Comparison of ENCODE assay signal across 8 cellular contexts in genomic region chr6:136317023-136317649, GRCh38. TPM values are rescaled to one million over a fixed set of nuclear protein-coding genes. Genes with fewer than 3 reads are reported as not detected.
DNase-seq lines count a peak whose midpoint lies in the region; ATAC-seq, FAIRE-seq and TF ChIP-seq lines count a peak whose summit lies in the region.

No MANE protein-coding gene starts in this region.

- peak; percentile 37 for DNase-seq in 8988T
- peak; percentile 57 for DNase-seq in GM13976 (ENCODE audit: low spot score)
- peak; percentile 86 for DNase-seq in NCI-H69 (lab: John Stamatoyannopoulos, UW)
- DNase-seq in activated CD8-positive, alpha-beta T cell treated with anti-CD3 and anti-CD28 coated beads for 36 hours = peak; percentile 74
- peak in 1 of 3 donors; percentile 74 for DNase-seq in mucosa of descending colon

- no peaks in the 10 kb centered on the region for H3K36me3 ChIP-seq in mucosa of descending colon (ENCODE audit: low read depth)

- H3K36me3 Mint-ChIP-seq in activated CD8-positive, alpha-beta T cell treated with anti-CD3 and anti-CD28 coated beads for 36 hours (ENCODE audit: low read depth) = no peaks in the 10 kb centered on the region
- no peaks in the 10 kb centered on the region for H3K36me3 Mint-ChIP-seq in stimulated activated memory B cell treated with anti-CD40 and anti-IgM and Interleukin-4, amounts not matched to agents 10 μg/mL and 1 μg/mL and 100 μg/mL, for 72 hours

- ATAC-seq in HG03439 (IDR thresholded peaks at IDR 0.05; ENCODE audit: unreplicated experiment) = peak; percentile 76
- ATAC-seq in activated CD8-positive, alpha-beta T cell treated with anti-CD3 and anti-CD28 coated beads for 36 hours = peak; percentile 88
- peak; percentile 88 for ATAC-seq in mucosa of descending colon
- peak; percentile 62 for ATAC-seq in stimulated activated memory B cell treated with anti-CD40 and anti-IgM and Interleukin-4, amounts not matched to agents 10 μg/mL and 1 μg/mL and 100 μg/mL, for 72 hours

- TF ChIP-seq CTCF in GM13976 (IDR thresholded peaks at IDR 0.05; ENCODE audit: borderline replicate concordance, control extremely low read depth, extremely low read depth, insufficient read depth, missing control alignments) = peak; percentile 47
- peak; percentile 77 for TF ChIP-seq CTCF in activated CD8-positive, alpha-beta T cell treated with anti-CD3 and anti-CD28 coated beads for 36 hours (IDR thresholded peaks at IDR 0.05)
- peak; percentile 56 for TF ChIP-seq CTCF in mucosa of descending colon (IDR thresholded peaks at IDR 0.05)

- in situ Hi-C loops in GM13976 (cut with MboI; ENCODE audit: low sequenced_read_pairs, unreplicated experiment) = no loop called here

- no peaks in the 10 kb centered on the region for H3K4me1 Mint-ChIP-seq in activated CD8-positive, alpha-beta T cell treated with anti-CD3 and anti-CD28 coated beads for 36 hours (ENCODE audit: low read depth)
- no peaks in the 10 kb centered on the region for H3K4me1 Mint-ChIP-seq in stimulated activated memory B cell treated with anti-CD40 and anti-IgM and Interleukin-4, amounts not matched to agents 10 μg/mL and 1 μg/mL and 100 μg/mL, for 72 hours

- no peaks in the 10 kb centered on the region for H3K9me3 ChIP-seq in mucosa of descending colon

- POLR2A ChIA-PET in activated CD8-positive, alpha-beta T cell treated with anti-CD3 and anti-CD28 coated beads for 36 hours (lab: Charles Lee) = interaction anchor here (1.2 kb wide), 1 partner anchor 66 kb away, joined by 5 read pairs; no protein-coding TSS in a partner anchor

- no peak overlapping the region for H3K27ac Mint-ChIP-seq in activated CD8-positive, alpha-beta T cell treated with anti-CD3 and anti-CD28 coated beads for 36 hours
- H3K27ac Mint-ChIP-seq in stimulated activated memory B cell treated with anti-CD40 and anti-IgM and Interleukin-4, amounts not matched to agents 10 μg/mL and 1 μg/mL and 100 μg/mL, for 72 hours = no peak overlapping the region

- no peaks in the 10 kb centered on the region for H3K9me3 Mint-ChIP-seq in activated CD8-positive, alpha-beta T cell treated with anti-CD3 and anti-CD28 coated beads for 36 hours
- no peaks in the 10 kb centered on the region for H3K9me3 Mint-ChIP-seq in stimulated activated memory B cell treated with anti-CD40 and anti-IgM and Interleukin-4, amounts not matched to agents 10 μg/mL and 1 μg/mL and 100 μg/mL, for 72 hours

- intact Hi-C loops in activated CD8-positive, alpha-beta T cell treated with anti-CD3 and anti-CD28 coated beads for 36 hours (cut with micrococcal nuclease) = loop anchor here (10.0 kb wide), 1 partner anchor 52 kb away; no protein-coding TSS in a partner anchor
- intact Hi-C loops in mucosa of descending colon (cut with DNase I, micrococcal nuclease) = no loop called here

- no peak overlapping the region for H3K4me3 ChIP-seq in mucosa of descending colon

- peak; percentile 85 for FAIRE-seq in endometrium (lab: Jason Lieb, UNC)

- H3K27me3 Mint-ChIP-seq in activated CD8-positive, alpha-beta T cell treated with anti-CD3 and anti-CD28 coated beads for 36 hours = peaks cover 2% of the 10 kb centered on the region
- peaks cover 11% of the 10 kb centered on the region for H3K27me3 Mint-ChIP-seq in stimulated activated memory B cell treated with anti-CD40 and anti-IgM and Interleukin-4, amounts not matched to agents 10 μg/mL and 1 μg/mL and 100 μg/mL, for 72 hours

- CTCF ChIA-PET in activated CD8-positive, alpha-beta T cell treated with anti-CD3 and anti-CD28 coated beads for 36 hours (lab: Charles Lee) = interaction anchor here (0.7 to 2.5 kb wide), 24 partner anchors 10 to 781 kb away, joined by 3 to 18 read pairs (median 4); partner anchors contain the start of genes BCLAF1 and MAP7

- H3K4me3 Mint-ChIP-seq in activated CD8-positive, alpha-beta T cell treated with anti-CD3 and anti-CD28 coated beads for 36 hours = no peak overlapping the region
- no peak overlapping the region for H3K4me3 Mint-ChIP-seq in stimulated activated memory B cell treated with anti-CD40 and anti-IgM and Interleukin-4, amounts not matched to agents 10 μg/mL and 1 μg/mL and 100 μg/mL, for 72 hours

- H3K4me1 ChIP-seq in mucosa of descending colon (ENCODE audit: low read depth) = no peaks in the 10 kb centered on the region

RNA-seq across cellular contexts. Expression of gene BCLAF1, which starts 27.5 kb away (rescaled TPM):
- 100 to 1,000 TPM; 128 to 137 TPM for total RNA-seq in activated CD8-positive, alpha-beta T cell treated with anti-CD3 and anti-CD28 coated beads for 36 hours
- 100 to 1,000 TPM; 111 to 130 (median 123) TPM for total RNA-seq in mucosa of descending colon
